8 cellular contexts compared by ENCODE assay signal in the genomic region with DNA sequence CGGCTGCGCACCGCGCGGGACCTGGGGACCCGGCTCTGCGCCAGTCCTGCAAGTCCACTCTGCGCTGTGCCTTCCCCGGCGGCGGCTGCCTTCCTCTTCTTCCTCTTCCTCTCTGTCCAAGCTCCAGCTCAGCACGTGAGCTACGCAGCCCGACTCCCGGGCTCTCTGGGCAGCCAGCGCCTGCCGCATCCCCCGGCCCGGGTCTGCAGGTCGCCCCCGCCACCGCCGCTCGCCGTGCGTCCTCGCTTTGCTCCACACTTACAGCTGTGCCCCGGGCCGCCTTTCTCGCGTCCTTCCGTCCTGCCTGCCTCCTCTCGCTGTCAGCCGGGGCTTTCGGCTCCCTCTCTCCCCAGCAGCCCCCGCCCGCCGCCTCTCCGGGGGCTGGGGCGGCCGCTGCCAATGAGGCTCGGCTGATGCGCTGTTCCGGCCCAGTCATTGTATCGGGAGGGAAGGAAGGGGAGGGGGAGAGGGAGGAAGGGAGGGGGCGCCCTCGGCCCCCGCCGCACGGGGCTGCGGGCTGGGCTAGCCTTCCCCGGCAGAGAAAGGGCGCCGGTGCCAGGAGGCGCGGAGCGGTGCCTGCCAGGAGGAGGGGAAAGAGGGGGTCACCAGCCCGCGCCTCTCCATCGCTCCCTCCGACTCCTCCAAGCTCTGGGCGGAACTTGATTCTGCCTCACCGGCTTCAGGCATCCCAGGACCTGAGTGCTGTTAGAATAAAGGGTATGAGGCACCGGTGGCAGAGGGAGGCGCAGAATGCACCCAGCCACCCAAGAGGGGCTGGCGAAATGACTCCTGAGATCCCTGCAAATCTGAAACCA.
A peak's percentile ranks its signal among the peaks of the same experiment; 100 is the strongest.
DNase-seq lines count a peak whose midpoint lies in the region; ATAC-seq and TF ChIP-seq lines count a peak whose summit lies in the region.

No MANE protein-coding gene starts in this region.

- no peak overlapping the region for H3K27ac ChIP-seq in gastrocnemius medialis

- TF ChIP-seq CTCF in gastrocnemius medialis (IDR thresholded peaks at IDR 0.05 in 4 of 5, conservative IDR thresholded peaks at IDR 0.05 in 1 of 5), result no peak

- peak overlapping the region; percentile 77 for H3K4me3 ChIP-seq in iPS-15b (ENCODE audit: low read depth, low read length)
- H3K4me3 ChIP-seq in gastrocnemius medialis, result peak overlapping the region; percentile 38 to 51 (median 46)

- peaks cover 5% of the 10 kb centered on the region for H3K4me1 ChIP-seq in iPS-15b (ENCODE audit: control insufficient read depth, insufficient read depth, low read length)
- peaks cover 4 to 6% of the 10 kb centered on the region in 2 donors for H3K4me1 ChIP-seq in gastrocnemius medialis

- TF ChIP-seq POLR2A in gastrocnemius medialis (IDR thresholded peaks at IDR 0.05), result no peak

- intact Hi-C loops in gastrocnemius medialis (cut with DNase I; ENCODE audit: low total_unique reads) (no loop called here), left colon (cut with DNase I, micrococcal nuclease) (no loop called here)

- H3K27me3 ChIP-seq in iPS-15b (ENCODE audit: control insufficient read depth, insufficient read depth, low read length), result peaks cover 36% of the 10 kb centered on the region
- peaks cover 11 to 19% (median 16%) of the 10 kb centered on the region in 3 donors for H3K27me3 ChIP-seq in gastrocnemius medialis

- H3K9ac ChIP-seq in iPS-15b (ENCODE audit: low read depth, low read length), result no peak overlapping the region

- ATAC-seq in gastrocnemius medialis (no peak), HG03354 (IDR thresholded peaks at IDR 0.05; ENCODE audit: poor library complexity, severe bottlenecking, unreplicated experiment) (no peak), left colon (no peak), HG03439 (IDR thresholded peaks at IDR 0.05; ENCODE audit: unreplicated experiment) (no peak)

- H3K36me3 ChIP-seq in iPS-15b (ENCODE audit: control insufficient read depth, insufficient read depth, low read length), result no peaks in the 10 kb centered on the region
- no peaks in the 10 kb centered on the region for H3K36me3 ChIP-seq in gastrocnemius medialis

- H3K9me3 ChIP-seq in iPS-15b (ENCODE audit: control insufficient read depth, insufficient read depth, low read length), result no peaks in the 10 kb centered on the region
- no peaks in the 10 kb centered on the region for H3K9me3 ChIP-seq in gastrocnemius medialis

- DNase-seq in HPDE6-E6E7 (ENCODE audit: extremely low spot score) (peak; percentile 1), astrocyte of the hippocampus (ENCODE audit: low read depth, low spot score) (peak; percentile 42), gastrocnemius medialis (no peak), DMS153 treated with DMSO at 0.1 percent for 48 hours (lab: John Stamatoyannopoulos, UW; ENCODE audit: unreplicated experiment) (no peak), left colon (no peak)

- in situ Hi-C loops in gastrocnemius medialis (cut with MboI; ENCODE audit: low sequenced_read_pairs in 4 of 4), result no loop called here

Comparison
In these comparisons a context has a peak if more than half of its experiments do, and no peak if none do; other contexts are left out.
1. DNase-seq: peak in HPDE6-E6E7 (single experiment) and astrocyte of the hippocampus (single experiment); none in gastrocnemius medialis (0 of 2), DMS153 treated with DMSO at 0.1 percent for 48 hours (single experiment) and left colon (0 of 2).